In genomic region chr7:82778021-82778420, GRCh38 we compare ENCODE assay signal across 1 cellular context.
TF ChIP-seq lines count a peak whose summit lies in the region.

No MANE protein-coding gene starts in this region.

TF ChIP-seq in IMR-90, 13 proteins besides CTCF, POLR2A, EP300 and RAD21 (continued from another document):
- no peak for TF ChIP-seq MAZ (IDR thresholded peaks at IDR 0.05; ENCODE audit: borderline replicate concordance, low read depth, low read length)
- no peak for TF ChIP-seq FOS (IDR thresholded peaks at IDR 0.05; ENCODE audit: low read depth, low read length)
- TF ChIP-seq NFE2L2 (IDR thresholded peaks at IDR 0.05; ENCODE audit: low read depth, low read length): no peak
- TF ChIP-seq RFX5 (IDR thresholded peaks at IDR 0.05; ENCODE audit: low read depth, low read length): no peak
- no peak for TF ChIP-seq CHD1 (IDR thresholded peaks at IDR 0.05; ENCODE audit: low read depth, low read length)
